Comparison of ENCODE assay signal across 8 cellular contexts in the genomic region with DNA sequence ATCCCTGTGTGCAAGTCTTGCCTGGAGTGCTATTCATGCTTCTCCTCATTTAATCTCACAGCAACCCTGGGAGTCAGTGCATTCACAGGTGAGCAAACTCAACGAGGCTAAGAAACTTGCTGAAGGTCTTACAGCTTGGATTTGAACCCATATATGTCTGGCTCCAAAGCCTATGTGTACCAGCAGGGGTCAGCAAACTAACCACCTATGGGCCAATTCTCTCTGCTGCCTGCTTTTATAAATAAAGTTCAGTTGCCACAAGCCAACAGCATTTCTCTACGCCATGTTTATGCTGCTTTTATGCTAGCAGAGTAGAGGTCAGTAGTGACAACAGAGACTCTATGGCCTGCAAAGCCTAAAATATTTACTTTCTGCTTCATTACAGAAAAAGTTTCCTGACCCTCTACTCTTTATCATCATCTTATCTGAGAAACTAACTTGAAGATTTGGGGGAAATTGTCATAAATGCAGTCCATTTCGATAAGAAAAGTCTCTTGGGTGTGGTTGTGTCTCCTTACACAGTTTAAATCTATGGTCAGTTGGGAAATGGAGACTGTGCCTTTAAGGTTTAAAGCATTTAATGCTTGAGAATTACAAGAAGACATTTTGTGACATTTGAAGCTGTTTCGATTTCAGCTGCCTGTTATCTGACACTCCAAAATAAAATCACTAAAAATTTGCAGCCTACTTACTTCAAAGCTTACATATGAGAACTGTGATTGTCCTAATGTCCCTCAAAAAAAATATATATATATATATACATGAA.
DNase-seq lines count a peak whose midpoint lies in the region; ATAC-seq and TF ChIP-seq lines count a peak whose summit lies in the region.

No MANE protein-coding gene starts in this region.

- H3K27me3 ChIP-seq in DND-41 (ENCODE audit: insufficient read depth, low read length, poor library complexity) = peaks cover 4% of the 10 kb centered on the region
- H3K27me3 ChIP-seq in lung (ENCODE audit: control insufficient read depth, insufficient read depth) = no peaks in the 10 kb centered on the region

- DNase-seq in DND-41 (peak; percentile 25), HT1080 (ENCODE audit: low read depth) (peak; percentile 64), amniotic epithelial cell (ENCODE audit: low read depth) (peak; percentile 76), lung (ENCODE audit: low spot score) (no peak), NCI-H146 (lab: John Stamatoyannopoulos, UW) (no peak)
- no peak for DNase-seq in activated CD8-positive, alpha-beta memory T cell treated with anti-CD3 and anti-CD28 coated beads, Interleukin-2, amount 50 U/mL, for 4 hours

- 55 to 70% methylated on average over 4 of the region's 4 CpGs for WGBS in lung, 2 donors

- H3K27ac ChIP-seq in DND-41 (ENCODE audit: low read length) (no peak overlapping the region), lung (ENCODE audit: low read depth in 1 of 2, low read length in 1 of 2) (no peak overlapping the region)

- H3K4me3 ChIP-seq in DND-41 (ENCODE audit: low read depth in 1 of 2, low read length in 2 of 2) (no peak overlapping the region), lung (no peak overlapping the region)

- no peak overlapping the region for H2AFZ ChIP-seq in DND-41 (ENCODE audit: low read depth, low read length)

- no peaks in the 10 kb centered on the region for H3K79me2 ChIP-seq in DND-41 (ENCODE audit: insufficient read depth, low read length)

- no peak overlapping the region for H3K9ac ChIP-seq in DND-41 (ENCODE audit: low read depth, low read length)

- no peaks in the 10 kb centered on the region for H3K9me3 ChIP-seq in DND-41 (ENCODE audit: insufficient read depth, low read length, severe bottlenecking)
- no peaks in the 10 kb centered on the region for H3K9me3 ChIP-seq in lung (ENCODE audit: control insufficient read depth in 2 of 2, insufficient read depth in 1 of 2, low read length in 1 of 2)

- H3K4me2 ChIP-seq in DND-41 (ENCODE audit: insufficient read depth, low read length) = no peak overlapping the region

- no peaks in the 10 kb centered on the region for H3K4me1 ChIP-seq in DND-41 (ENCODE audit: insufficient read depth, low read length)
- no peaks in the 10 kb centered on the region for H3K4me1 ChIP-seq in lung (ENCODE audit: control insufficient read depth in 2 of 2, insufficient read depth in 2 of 2, low read length in 2 of 2)

- TF ChIP-seq CTCF in DND-41 (IDR thresholded peaks at IDR 0.05; ENCODE audit: borderline replicate concordance, extremely low read depth, low read length, poor library complexity, severe bottlenecking) (peak; percentile 60), lung (IDR thresholded peaks at IDR 0.05; ENCODE audit: control extremely low read depth, extremely low read depth) (peak; percentile 7)

- ATAC-seq in DND-41 (ENCODE audit: insufficient read depth, low read depth) (peak; percentile 57; the same call in 2 of the 3 replicates), GM19395 (IDR thresholded peaks at IDR 0.05; ENCODE audit: unreplicated experiment) (peak; percentile 83), lung (ENCODE audit: insufficient read depth, low FRiP score) (no peak), GM18517 (IDR thresholded peaks at IDR 0.05; ENCODE audit: unreplicated experiment) (no peak)

- no peaks in the 10 kb centered on the region for H4K20me1 ChIP-seq in DND-41 (ENCODE audit: insufficient read depth, low read length)

- H3K36me3 ChIP-seq in DND-41 (ENCODE audit: insufficient read depth, low read length) (no peaks in the 10 kb centered on the region), lung (ENCODE audit: control insufficient read depth in 2 of 2, insufficient read depth in 2 of 2, low read length in 2 of 2) (no peaks in the 10 kb centered on the region)

Comparison
In these comparisons a context has a peak if more than half of its experiments do, and no peak if none do; other contexts are left out.
1. ATAC-seq: peak in DND-41 (single experiment) and GM19395 (single experiment); none in lung (single experiment) and GM18517 (single experiment).
2. DNase-seq: peak in DND-41 (single experiment), HT1080 (single experiment) and amniotic epithelial cell (single experiment); none in lung (single experiment), NCI-H146 (single experiment) and activated CD8-positive, alpha-beta memory T cell treated with anti-CD3 and anti-CD28 coated beads, Interleukin-2, amount 50 U/mL, for 4 hours (single experiment).